8 cellular contexts compared by ENCODE assay signal in the genomic region with DNA sequence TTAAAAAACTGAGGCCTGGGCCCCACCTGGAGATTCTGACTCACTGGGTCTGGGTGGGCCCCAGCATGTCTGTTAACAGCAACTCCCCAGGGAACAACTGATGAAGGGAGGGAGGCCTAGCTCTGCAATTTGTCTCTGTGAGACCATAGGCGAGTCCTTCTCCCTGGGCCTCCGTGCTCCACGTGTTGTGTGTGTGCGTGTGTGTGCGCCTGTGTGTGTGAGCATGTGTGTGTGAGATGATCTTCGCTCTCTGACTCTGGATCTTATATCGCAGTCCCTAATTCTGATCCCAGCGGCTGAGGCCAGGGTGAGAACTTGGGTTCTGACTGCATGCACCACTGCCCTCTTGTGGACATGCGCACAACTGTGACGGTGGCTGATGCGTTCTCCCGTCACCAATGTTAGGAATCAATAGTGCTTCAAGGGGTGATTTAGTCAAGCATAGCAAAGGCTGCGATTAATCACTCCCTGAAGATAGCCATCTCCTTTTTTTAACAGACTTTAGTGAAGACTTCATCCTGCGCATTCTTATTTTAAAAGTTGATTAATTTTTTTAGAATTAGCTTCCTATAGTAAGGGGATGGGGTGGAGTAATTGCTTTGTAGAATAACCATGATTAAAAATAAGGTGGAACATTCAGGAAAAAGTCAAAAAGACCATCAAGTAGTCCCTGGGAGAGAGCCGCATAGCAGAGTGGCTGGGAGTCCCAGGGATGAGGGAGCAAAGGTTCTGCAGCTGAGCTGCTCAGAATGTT.
A peak's percentile ranks its signal among the peaks of the same experiment; 100 is the strongest.
DNase-seq lines count a peak whose midpoint lies in the region; ATAC-seq and TF ChIP-seq lines count a peak whose summit lies in the region.

No MANE protein-coding gene starts in this region.

- BruUV-seq in PC-9 (replicated peaks; lab: Mats Ljungman, UMichigan) = no TSS peak

- no peaks in the 10 kb centered on the region for H3K36me3 Mint-ChIP-seq in IgD-negative memory B cell
- H3K36me3 Mint-ChIP-seq in activated T-cell treated with anti-CD3 and anti-CD28 coated beads, Interleukin-2, amount 50 U/mL, for 4 hours (ENCODE audit: insufficient read depth) = no peaks in the 10 kb centered on the region

- H3K4me1 Mint-ChIP-seq in IgD-negative memory B cell = peaks cover 5 to 12% (median 10%) of the 10 kb centered on the region in 3 donors
- peaks cover 15% of the 10 kb centered on the region for H3K4me1 Mint-ChIP-seq in activated T-cell treated with anti-CD3 and anti-CD28 coated beads, Interleukin-2, amount 50 U/mL, for 4 hours (ENCODE audit: low read depth)

- H3K79me2 ChIP-seq in PC-9 (ENCODE audit: low read depth) = no peaks in the 10 kb centered on the region

- no peaks in the 10 kb centered on the region for H4K20me1 ChIP-seq in PC-9 (ENCODE audit: insufficient read depth)

- H3K27ac ChIP-seq in PC-9 (no peak overlapping the region), neutrophil (no peak overlapping the region)

- CTCF ChIA-PET in PC-9 (lab: Charles Lee) = interaction anchor here (1.0 to 1.2 kb wide), 6 partner anchors 31 to 138 kb away, joined by 3 to 8 read pairs (median 3); no protein-coding TSS in a partner anchor

- no peaks in the 10 kb centered on the region for H3K27me3 Mint-ChIP-seq in IgD-negative memory B cell
- H3K27me3 Mint-ChIP-seq in activated T-cell treated with anti-CD3 and anti-CD28 coated beads, Interleukin-2, amount 50 U/mL, for 4 hours (ENCODE audit: low read depth) = no peaks in the 10 kb centered on the region

- H3K27ac Mint-ChIP-seq in IgD-negative memory B cell = peak overlapping the region in 2 of 3 donors; percentile 64 to 78

- H3K9me3 ChIP-seq in PC-9 (ENCODE audit: insufficient read depth, low read depth) (no peaks in the 10 kb centered on the region), neutrophil (no peaks in the 10 kb centered on the region)

- peaks cover 12% of the 10 kb centered on the region for H3K4me1 ChIP-seq in PC-9 (replicated peaks; ENCODE audit: insufficient read depth)
- no peaks in the 10 kb centered on the region for H3K4me1 ChIP-seq in neutrophil (ENCODE audit: control insufficient read depth in 1 of 2, insufficient read depth in 1 of 2, low read depth in 1 of 2, low read length in 1 of 2)

- TF ChIP-seq CTCF in PC-9 (conservative IDR thresholded peaks at IDR 0.05) = peak; percentile 91
- TF ChIP-seq CTCF in fibroblast of pulmonary artery (IDR thresholded peaks at IDR 0.05; ENCODE audit: low read length, missing control alignments) = peak; percentile 86
- TF ChIP-seq CTCF in neutrophil (IDR thresholded peaks at IDR 0.05) = peak; percentile 57

- ATAC-seq in GM21529 (IDR thresholded peaks at IDR 0.05; ENCODE audit: unreplicated experiment) = peak; percentile 93
- ATAC-seq in activated T-cell treated with anti-CD3 and anti-CD28 coated beads, Interleukin-2, amount 50 U/mL, for 4 hours = peak; percentile 91 to 94

- H3K4me3 Mint-ChIP-seq in IgD-negative memory B cell = peak overlapping the region in 3 of 4 donors; percentile 68 to 88 (median 73)
- H3K4me3 Mint-ChIP-seq in activated T-cell treated with anti-CD3 and anti-CD28 coated beads, Interleukin-2, amount 50 U/mL, for 4 hours = no peak overlapping the region

- DNase-seq in DMS 273 treated with DMSO at 0.1 percent for 48 hours (lab: John Stamatoyannopoulos, UW) = peak; percentile 42
- peak; percentile 60 to 71 for DNase-seq in PC-9
- peak; percentile 84 for DNase-seq in activated T-cell treated with anti-CD3 and anti-CD28 coated beads, Interleukin-2, amount 50 U/mL, for 4 hours
- peak; percentile 81 for DNase-seq in fibroblast of pulmonary artery (ENCODE audit: low read depth)
- peak; percentile 56 for DNase-seq in stromal cell of bone marrow (ENCODE audit: low read depth)

- POLR2A ChIA-PET in PC-9 (lab: Charles Lee; ENCODE audit: unreplicated experiment) = interaction anchor here (0.6 kb wide), 1 partner anchor 136 kb away, joined by 3 read pairs; no protein-coding TSS in a partner anchor

- no peaks in the 10 kb centered on the region for H3K9me3 Mint-ChIP-seq in IgD-negative memory B cell
- no peaks in the 10 kb centered on the region for H3K9me3 Mint-ChIP-seq in activated T-cell treated with anti-CD3 and anti-CD28 coated beads, Interleukin-2, amount 50 U/mL, for 4 hours

- no peaks in the 10 kb centered on the region for H3K9me2 ChIP-seq in PC-9 (ENCODE audit: insufficient read depth)

- no peaks in the 10 kb centered on the region for H3K36me3 ChIP-seq in PC-9 (ENCODE audit: low read depth)
- no peaks in the 10 kb centered on the region for H3K36me3 ChIP-seq in neutrophil

- H3K4me3 ChIP-seq in PC-9 (no peak overlapping the region), fibroblast of pulmonary artery (replicated peaks; ENCODE audit: low read depth, low read length) (no peak overlapping the region), neutrophil (ENCODE audit: low read depth in 1 of 2, low read length in 1 of 2) (no peak overlapping the region)

- no peaks in the 10 kb centered on the region for H3F3A ChIP-seq in PC-9 (ENCODE audit: insufficient read depth, low read depth)

- no peak overlapping the region for H2AFZ ChIP-seq in PC-9

- intact Hi-C loops in PC-9 (cut with micrococcal nuclease; ENCODE audit: unreplicated experiment) = loop anchor here (1.0 to 5.0 kb wide), 4 partner anchors 31 to 205 kb away; no protein-coding TSS in a partner anchor

- peak overlapping the region; percentile 0; the same call in 1 of the 2 replicates for H3K4me2 ChIP-seq in PC-9

- H3K27me3 ChIP-seq in PC-9 (ENCODE audit: insufficient read depth, low read depth) (no peaks in the 10 kb centered on the region), neutrophil (no peaks in the 10 kb centered on the region)
